Comparison of ENCODE assay signal across 31 cellular contexts in the genomic region with DNA sequence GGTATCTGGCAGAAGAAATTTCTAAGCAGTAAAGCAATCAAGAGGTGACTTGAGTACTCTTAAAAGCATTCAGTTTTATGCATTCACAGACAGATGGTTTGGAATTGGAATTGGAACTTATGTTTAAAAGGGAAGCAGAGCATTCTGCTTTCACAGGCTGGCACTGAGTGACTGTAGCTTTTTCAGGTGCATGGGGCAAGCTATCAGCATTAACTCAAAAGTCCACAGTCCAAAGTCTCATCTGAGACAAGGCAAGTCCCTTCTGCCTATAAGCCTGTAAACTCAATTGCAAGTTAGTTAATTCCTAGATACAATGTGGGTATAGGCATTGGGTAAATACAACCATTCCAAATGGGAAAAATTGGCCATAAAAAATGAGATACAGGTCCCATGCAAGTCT.
"Had no signal": no experiment of that assay in that cellular context is flagged by ENCODE, and none has a peak within 500 bp of the region (broad histone marks: within the 10 kb centered on the region; RNA-seq: fewer than 3 reads in every experiment).

No MANE protein-coding gene starts in this region.

- H3K27me3 ChIP-seq: neural progenitor cell, ovary, spleen, suprapubic skin, testis, tibial artery, upper lobe of right lung, uterus had no signal

- ATAC-seq: natural killer cell; psoas muscle; right cardiac atrium; sciatic nerve; stimulated activated memory B cell treated with anti-CD40 and anti-IgM and Interleukin-4, amounts not matched to agents 10 μg/mL and 1 μg/mL and 100 μg/mL, for 72 hours; stimulated activated naive CD8-positive, alpha-beta T cell treated with anti-CD3 and anti-CD28 coated beads, Interleukin-15, amount 100 ng/mL, for 72 hours; upper lobe of right lung had no signal

- H3K4me1 ChIP-seq: neural progenitor cell, parathyroid adenoma, psoas muscle, spleen, suprapubic skin, testis, tibial artery, transverse colon, upper lobe of right lung, uterus had no signal

- H3K79me2 ChIP-seq: parathyroid adenoma had no signal

- DNase-seq: natural killer cell; occipital lobe; ovary; posterior cingulate gyrus; psoas muscle; right cardiac atrium; spleen; stimulated activated CD4-positive, alpha-beta T cell treated with anti-CD3 and anti-CD28 coated beads, Interleukin-12 subunit alpha, Interleukin-12 subunit beta, amount 100 ng/mL, for 4 hours; stimulated activated CD4-positive, alpha-beta T cell treated with anti-CD3 and anti-CD28 coated beads, Interleukin-1b, Interleukin-23, amount 100 ng/mL, for 48 hours; stimulated activated CD4-positive, alpha-beta T cell treated with anti-CD3 and anti-CD28 coated beads, Interleukin-4, amount 100 ng/mL, for 1 hour; stimulated activated CD4-positive, alpha-beta T cell treated with anti-CD3 and anti-CD28 coated beads, Interleukin-4, amount 100 ng/mL, for 4 hours; stimulated activated CD8-positive, alpha-beta memory T cell treated with anti-CD3 and anti-CD28 coated beads, Interleukin-4, amount 100 ng/mL, for 48 hours; stimulated activated naive CD4-positive, alpha-beta T cell; stimulated activated naive CD8-positive, alpha-beta T cell treated with anti-CD3 and anti-CD28 coated beads, Interleukin-15, amount 100 ng/mL, for 72 hours; stimulated activated naive CD8-positive, alpha-beta T cell treated with anti-CD3 and anti-CD28 coated beads, Interleukin-15, Interleukin-2, amounts not matched to agents 100 U/mL and 50 U/mL, for 24 hours; substantia nigra; testis; tibial artery; transverse colon; upper lobe of right lung; uterus had no signal

- H3K27ac ChIP-seq: neural progenitor cell, ovary, parathyroid adenoma, psoas muscle, skin epidermis, spleen, suprapubic skin, testis, tibial artery, transverse colon, upper lobe of right lung, uterus had no signal

- H3K36me3 ChIP-seq: neural progenitor cell, ovary, spleen, suprapubic skin, tibial artery, transverse colon, upper lobe of right lung, uterus had no signal

- H3K27ac Mint-ChIP-seq: natural killer cell; nephron; neural progenitor cell; progenitor cell of endocrine pancreas; stimulated activated memory B cell treated with anti-CD40 and anti-IgM and Interleukin-4, amounts not matched to agents 10 μg/mL and 1 μg/mL and 100 μg/mL, for 72 hours; type B pancreatic cell had no signal

- H3K4me2 ChIP-seq: neural progenitor cell, smooth muscle cell had no signal

- H3K4me1 Mint-ChIP-seq: natural killer cell; nephron; neural progenitor cell; stimulated activated memory B cell treated with anti-CD40 and anti-IgM and Interleukin-4, amounts not matched to agents 10 μg/mL and 1 μg/mL and 100 μg/mL, for 72 hours; stimulated activated naive CD8-positive, alpha-beta T cell treated with anti-CD3 and anti-CD28 coated beads, Interleukin-15, amount 100 ng/mL, for 72 hours had no signal

- H3K4me3 ChIP-seq: neural progenitor cell, ovary, psoas muscle, skin epidermis, smooth muscle cell, spleen, suprapubic skin, testis, tibial artery, transverse colon, upper lobe of right lung, uterus had no signal

- H3K9ac ChIP-seq: neural progenitor cell, parathyroid adenoma had no signal

- H3K4me3 Mint-ChIP-seq: natural killer cell; nephron; neural progenitor cell; stimulated activated memory B cell treated with anti-CD40 and anti-IgM and Interleukin-4, amounts not matched to agents 10 μg/mL and 1 μg/mL and 100 μg/mL, for 72 hours; stimulated activated naive CD8-positive, alpha-beta T cell treated with anti-CD3 and anti-CD28 coated beads, Interleukin-15, amount 100 ng/mL, for 72 hours; type B pancreatic cell had no signal

- H3K9me3 ChIP-seq: ovary, psoas muscle, suprapubic skin, testis, tibial artery, transverse colon, upper lobe of right lung, uterus had no signal

- H3K36me3 Mint-ChIP-seq: natural killer cell, neural progenitor cell, type B pancreatic cell had no signal

- H2AFZ ChIP-seq: neural progenitor cell, parathyroid adenoma had no signal

- H3K27me3 Mint-ChIP-seq: progenitor cell of endocrine pancreas; stimulated activated memory B cell treated with anti-CD40 and anti-IgM and Interleukin-4, amounts not matched to agents 10 μg/mL and 1 μg/mL and 100 μg/mL, for 72 hours; stimulated activated naive CD8-positive, alpha-beta T cell treated with anti-CD3 and anti-CD28 coated beads, Interleukin-15, amount 100 ng/mL, for 72 hours; type B pancreatic cell had no signal
